Comparison of ENCODE assay signal across 1 cellular context in the genomic region with DNA sequence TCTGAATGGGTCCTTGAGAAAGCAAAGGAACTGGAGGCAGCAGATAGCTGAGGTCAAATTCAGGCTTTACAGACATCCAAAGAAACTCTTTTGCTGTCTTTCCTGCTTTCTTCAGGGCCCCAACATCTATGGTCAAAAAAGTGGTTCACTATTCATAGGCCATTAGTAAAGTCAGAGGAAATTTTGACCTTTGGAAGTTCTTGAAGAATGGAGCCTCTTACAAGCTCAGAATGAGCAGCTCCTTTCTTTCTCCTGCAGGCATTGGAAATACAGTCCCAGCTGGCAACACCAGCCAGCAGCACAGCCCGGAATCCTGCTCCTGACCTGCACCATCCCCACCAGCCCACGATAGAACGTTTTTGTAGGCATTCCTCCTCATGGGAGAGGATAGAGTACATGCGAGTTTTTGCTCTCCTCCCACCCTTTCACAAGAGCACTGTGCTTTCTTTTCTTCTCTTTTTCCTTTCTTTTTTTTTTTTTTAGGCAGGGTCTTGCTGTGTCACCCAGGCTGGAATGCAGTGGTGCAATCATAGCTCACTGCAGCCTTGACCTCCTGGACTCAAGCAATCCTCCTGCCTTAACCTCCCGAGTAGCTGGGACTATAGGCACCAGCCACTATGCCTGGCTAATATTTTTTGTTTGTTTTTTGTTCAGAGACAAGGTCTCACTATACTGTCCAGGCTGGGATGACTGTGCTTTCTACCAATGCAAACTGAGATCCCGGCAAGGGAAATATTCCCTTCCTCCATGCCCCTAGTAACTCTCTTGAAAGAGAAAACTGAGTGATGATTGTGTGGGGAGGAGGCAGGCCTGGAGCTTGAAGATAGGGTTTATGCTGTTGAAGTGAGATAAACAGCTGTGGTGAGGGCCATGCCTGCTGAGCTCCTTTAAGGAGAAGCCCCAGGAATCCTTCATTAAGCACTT.
TF ChIP-seq lines count a peak whose summit lies in the region.

No MANE protein-coding gene starts in this region.

TF ChIP-seq in K562, 482 proteins besides CTCF, POLR2A, EP300 and RAD21 (continued from another document and continues in another):
- TF ChIP-seq, protein P1, sequence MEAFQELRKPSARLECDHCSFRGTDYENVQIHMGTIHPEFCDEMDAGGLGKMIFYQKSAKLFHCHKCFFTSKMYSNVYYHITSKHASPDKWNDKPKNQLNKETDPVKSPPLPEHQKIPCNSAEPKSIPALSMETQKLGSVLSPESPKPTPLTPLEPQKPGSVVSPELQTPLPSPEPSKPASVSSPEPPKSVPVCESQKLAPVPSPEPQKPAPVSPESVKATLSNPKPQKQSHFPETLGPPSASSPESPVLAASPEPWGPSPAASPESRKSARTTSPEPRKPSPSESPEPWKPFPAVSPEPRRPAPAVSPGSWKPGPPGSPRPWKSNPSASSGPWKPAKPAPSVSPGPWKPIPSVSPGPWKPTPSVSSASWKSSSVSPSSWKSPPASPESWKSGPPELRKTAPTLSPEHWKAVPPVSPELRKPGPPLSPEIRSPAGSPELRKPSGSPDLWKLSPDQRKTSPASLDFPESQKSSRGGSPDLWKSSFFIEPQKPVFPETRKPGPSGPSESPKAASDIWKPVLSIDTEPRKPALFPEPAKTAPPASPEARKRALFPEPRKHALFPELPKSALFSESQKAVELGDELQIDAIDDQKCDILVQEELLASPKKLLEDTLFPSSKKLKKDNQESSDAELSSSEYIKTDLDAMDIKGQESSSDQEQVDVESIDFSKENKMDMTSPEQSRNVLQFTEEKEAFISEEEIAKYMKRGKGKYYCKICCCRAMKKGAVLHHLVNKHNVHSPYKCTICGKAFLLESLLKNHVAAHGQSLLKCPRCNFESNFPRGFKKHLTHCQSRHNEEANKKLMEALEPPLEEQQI (IDR thresholded peaks at IDR 0.05): peak; percentile 93
- no peak for TF ChIP-seq ZNF3 (CRISPR knock-in tag; IDR thresholded peaks at IDR 0.05)
- TF ChIP-seq ATF7 (IDR thresholded peaks at IDR 0.05): peak; percentile 82
- no peak for TF ChIP-seq NFIX (CRISPR knock-in tag; IDR thresholded peaks at IDR 0.05; ENCODE audit: low read depth)
- no peak for TF ChIP-seq SNIP1 (IDR thresholded peaks at IDR 0.05; ENCODE audit: low read depth)
- 0 out of 2 replicates have a peak, but pooled peaks have one; percentile 57 for TF ChIP-seq CHD2 (IDR thresholded peaks at IDR 0.05; ENCODE audit: low read depth, low read length)
- TF ChIP-seq ZNF695 (CRISPR knock-in tag; IDR thresholded peaks at IDR 0.05): peak; percentile 5; the same call in 1 of the 2 replicates
- peak; percentile 26; the same call in 1 of the 2 replicates for TF ChIP-seq TRIM28 (IDR thresholded peaks at IDR 0.05)
- 0 out of 2 replicates have a peak, but pooled peaks have one; percentile 1 for TF ChIP-seq RFX7 (CRISPR knock-in tag; IDR thresholded peaks at IDR 0.05)
- no peak; the same call in 1 of the 2 replicates for TF ChIP-seq GABPA (tag; conservative IDR thresholded peaks at IDR 0.05; ENCODE audit: low read depth)
- TF ChIP-seq ZFX (CRISPR knock-in tag; IDR thresholded peaks at IDR 0.05): no peak
- TF ChIP-seq ARNT (IDR thresholded peaks at IDR 0.05): peak; percentile 97 to 99
- TF ChIP-seq YY1 (IDR thresholded peaks at IDR 0.05; ENCODE audit: borderline replicate concordance in 1 of 3, control insufficient read depth in 1 of 3, extremely low read depth in 1 of 3, insufficient read depth in 3 of 3, insufficient read length in 1 of 3, insufficient replicate concordance in 2 of 3, low read depth in 1 of 3, low read length in 2 of 3): peak in 1 of 3 experiments; percentile 53
- TF ChIP-seq THRB (CRISPR knock-in tag; conservative IDR thresholded peaks at IDR 0.05): no peak; the same call in 1 of the 2 replicates
- TF ChIP-seq, protein P2, sequence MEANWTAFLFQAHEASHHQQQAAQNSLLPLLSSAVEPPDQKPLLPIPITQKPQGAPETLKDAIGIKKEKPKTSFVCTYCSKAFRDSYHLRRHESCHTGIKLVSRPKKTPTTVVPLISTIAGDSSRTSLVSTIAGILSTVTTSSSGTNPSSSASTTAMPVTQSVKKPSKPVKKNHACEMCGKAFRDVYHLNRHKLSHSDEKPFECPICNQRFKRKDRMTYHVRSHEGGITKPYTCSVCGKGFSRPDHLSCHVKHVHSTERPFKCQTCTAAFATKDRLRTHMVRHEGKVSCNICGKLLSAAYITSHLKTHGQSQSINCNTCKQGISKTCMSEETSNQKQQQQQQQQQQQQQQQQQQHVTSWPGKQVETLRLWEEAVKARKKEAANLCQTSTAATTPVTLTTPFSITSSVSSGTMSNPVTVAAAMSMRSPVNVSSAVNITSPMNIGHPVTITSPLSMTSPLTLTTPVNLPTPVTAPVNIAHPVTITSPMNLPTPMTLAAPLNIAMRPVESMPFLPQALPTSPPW (CRISPR knock-in tag; IDR thresholded peaks at IDR 0.05): peak; percentile 83
- 0 out of 2 replicates have a peak, but pooled peaks have one; percentile 23 for TF ChIP-seq ZNF696 (CRISPR knock-in tag; conservative IDR thresholded peaks at IDR 0.05)
- peak; percentile 33; the same call in 1 of the 2 replicates for TF ChIP-seq MYBL2 (IDR thresholded peaks at IDR 0.05; ENCODE audit: low read depth)
- no peak for TF ChIP-seq MYBL2 (CRISPR knock-in tag; IDR thresholded peaks at IDR 0.05; ENCODE audit: borderline replicate concordance)
- TF ChIP-seq ELF4 (CRISPR knock-in tag; IDR thresholded peaks at IDR 0.05): peak; percentile 46; the same call in 1 of the 2 replicates
- TF ChIP-seq ZNF830 (CRISPR knock-in tag; IDR thresholded peaks at IDR 0.05): no peak
- no peak for TF ChIP-seq ZNF75A (CRISPR knock-in tag; IDR thresholded peaks at IDR 0.05)
- TF ChIP-seq RREB1 (CRISPR knock-in tag; IDR thresholded peaks at IDR 0.05): no peak
- no peak for TF ChIP-seq TFAM (CRISPR knock-in tag; conservative IDR thresholded peaks at IDR 0.05)
- TF ChIP-seq ETV5 (CRISPR knock-in tag; IDR thresholded peaks at IDR 0.05; ENCODE audit: low read depth): peak; percentile 88
- no peak for TF ChIP-seq ZNF23 (CRISPR knock-in tag; IDR thresholded peaks at IDR 0.05)
- TF ChIP-seq, protein P3, sequence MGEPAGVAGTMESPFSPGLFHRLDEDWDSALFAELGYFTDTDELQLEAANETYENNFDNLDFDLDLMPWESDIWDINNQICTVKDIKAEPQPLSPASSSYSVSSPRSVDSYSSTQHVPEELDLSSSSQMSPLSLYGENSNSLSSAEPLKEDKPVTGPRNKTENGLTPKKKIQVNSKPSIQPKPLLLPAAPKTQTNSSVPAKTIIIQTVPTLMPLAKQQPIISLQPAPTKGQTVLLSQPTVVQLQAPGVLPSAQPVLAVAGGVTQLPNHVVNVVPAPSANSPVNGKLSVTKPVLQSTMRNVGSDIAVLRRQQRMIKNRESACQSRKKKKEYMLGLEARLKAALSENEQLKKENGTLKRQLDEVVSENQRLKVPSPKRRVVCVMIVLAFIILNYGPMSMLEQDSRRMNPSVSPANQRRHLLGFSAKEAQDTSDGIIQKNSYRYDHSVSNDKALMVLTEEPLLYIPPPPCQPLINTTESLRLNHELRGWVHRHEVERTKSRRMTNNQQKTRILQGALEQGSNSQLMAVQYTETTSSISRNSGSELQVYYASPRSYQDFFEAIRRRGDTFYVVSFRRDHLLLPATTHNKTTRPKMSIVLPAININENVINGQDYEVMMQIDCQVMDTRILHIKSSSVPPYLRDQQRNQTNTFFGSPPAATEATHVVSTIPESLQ (CRISPR knock-in tag; IDR thresholded peaks at IDR 0.05): peak; percentile 88
- TF ChIP-seq, protein P4, sequence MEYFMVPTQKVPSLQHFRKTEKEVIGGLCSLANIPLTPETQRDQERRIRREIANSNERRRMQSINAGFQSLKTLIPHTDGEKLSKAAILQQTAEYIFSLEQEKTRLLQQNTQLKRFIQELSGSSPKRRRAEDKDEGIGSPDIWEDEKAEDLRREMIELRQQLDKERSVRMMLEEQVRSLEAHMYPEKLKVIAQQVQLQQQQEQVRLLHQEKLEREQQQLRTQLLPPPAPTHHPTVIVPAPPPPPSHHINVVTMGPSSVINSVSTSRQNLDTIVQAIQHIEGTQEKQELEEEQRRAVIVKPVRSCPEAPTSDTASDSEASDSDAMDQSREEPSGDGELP (CRISPR knock-in tag; IDR thresholded peaks at IDR 0.05; ENCODE audit: borderline replicate concordance): no peak; the same call in 1 of the 2 replicates
- no peak for TF ChIP-seq BRD4 (IDR thresholded peaks at IDR 0.05)
- no peak for TF ChIP-seq GTF3C2 (IDR thresholded peaks at IDR 0.05; ENCODE audit: borderline replicate concordance, extremely low read depth, insufficient read length)
- TF ChIP-seq CLOCK (CRISPR knock-in tag; IDR thresholded peaks at IDR 0.05; ENCODE audit: borderline replicate concordance): no peak
- TF ChIP-seq EGR1 (conservative IDR thresholded peaks at IDR 0.05): no peak
- peak; percentile 81; the same call in 1 of the 2 replicates for TF ChIP-seq ESRRA (IDR thresholded peaks at IDR 0.05; ENCODE audit: borderline replicate concordance, low read depth)
- TF ChIP-seq HNRNPH1 (optimal IDR thresholded peaks at IDR 0.05; ENCODE audit: low read depth, low read length): no peak
- no peak for TF ChIP-seq ZNF124 (CRISPR knock-in tag; IDR thresholded peaks at IDR 0.05)
- no peak for TF ChIP-seq ZNF586 (CRISPR knock-in tag; conservative IDR thresholded peaks at IDR 0.05)
